In the genomic region with DNA sequence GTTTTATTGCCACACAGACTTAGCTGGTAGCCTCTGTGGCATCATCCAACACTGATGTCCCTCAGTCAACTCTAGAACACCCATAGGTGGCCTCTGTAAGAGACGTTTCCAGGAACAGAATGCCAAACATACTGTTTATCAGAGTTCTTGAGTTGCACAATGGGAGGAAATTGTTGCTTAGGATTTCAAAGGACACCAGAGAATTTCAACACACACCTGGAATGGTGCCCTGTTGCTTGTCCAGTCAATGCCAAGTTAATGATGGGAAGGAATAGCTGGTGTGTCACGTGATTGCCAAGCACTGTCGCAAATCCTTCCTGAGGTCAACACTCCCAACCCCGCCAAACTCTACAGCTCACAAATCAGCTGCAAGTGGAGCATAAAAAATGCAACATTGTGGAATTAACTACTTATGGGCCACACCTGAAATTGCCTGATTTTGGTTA, we compare ENCODE assay signal across 14 cellular contexts. TPM values are rescaled to one million over a fixed set of nuclear protein-coding genes. Genes with fewer than 3 reads are reported as not detected.
DNase-seq lines count a peak whose midpoint lies in the region; ATAC-seq and TF ChIP-seq lines count a peak whose summit lies in the region.
"Had no signal": no experiment of that assay in that cellular context is flagged by ENCODE, and none has a peak within 500 bp of the region (broad histone marks: within the 10 kb centered on the region; RNA-seq: fewer than 3 reads in every experiment).

No MANE protein-coding gene starts in this region.

- no peaks in the 10 kb centered on the region for H3K36me3 ChIP-seq in mammary epithelial cell (ENCODE audit: insufficient read depth, low read length)
- H3K36me3 ChIP-seq in vagina: no peaks in the 10 kb centered on the region

- H3K4me1 Mint-ChIP-seq in CD4-positive, alpha-beta T cell (ENCODE audit: low read depth): no peaks in the 10 kb centered on the region
- H3K4me1 Mint-ChIP-seq: stimulated activated effector memory CD8-positive, alpha-beta T cell treated with anti-CD3 and anti-CD28 coated beads, Interleukin-12 subunit alpha, Interleukin-12 subunit beta, amount 100 ng/mL, for 72 hours had no signal

- H3K9me3 Mint-ChIP-seq in CD4-positive, alpha-beta T cell: no peaks in the 10 kb centered on the region
- H3K9me3 Mint-ChIP-seq: stimulated activated effector memory CD8-positive, alpha-beta T cell treated with anti-CD3 and anti-CD28 coated beads, Interleukin-12 subunit alpha, Interleukin-12 subunit beta, amount 100 ng/mL, for 72 hours had no signal

- TF ChIP-seq CTCF in mammary epithelial cell (conservative IDR thresholded peaks at IDR 0.05 in 1 of 2, IDR thresholded peaks at IDR 0.05 in 1 of 2; ENCODE audit: extremely low read depth in 1 of 2, insufficient read depth in 1 of 2, low read depth in 1 of 2, low read length in 2 of 2) (no peak), vagina (IDR thresholded peaks at IDR 0.05) (no peak)
- no peak for TF ChIP-seq CTCF in CD4-positive, alpha-beta T cell (IDR thresholded peaks at IDR 0.05)

- no peak for TF ChIP-seq POLR2A in vagina (IDR thresholded peaks at IDR 0.05)

- peaks cover 14% of the 10 kb centered on the region for H3K27me3 Mint-ChIP-seq in CD4-positive, alpha-beta T cell

- H3K27me3 ChIP-seq in mammary epithelial cell (ENCODE audit: insufficient read depth, low read length) (no peaks in the 10 kb centered on the region), right cardiac atrium (ENCODE audit: control insufficient read depth, insufficient read depth) (no peaks in the 10 kb centered on the region), vagina (no peaks in the 10 kb centered on the region)
- no peaks in the 10 kb centered on the region for H3K27me3 ChIP-seq in CD4-positive, alpha-beta T cell (ENCODE audit: control insufficient read depth, insufficient read depth, low read length)

- in situ Hi-C loops in mammary epithelial cell (cut with MboI; ENCODE audit: low sequenced_read_pairs in 2 of 2): no loop called here

- POLR2A ChIA-PET in CD4-positive, alpha-beta T cell (lab: Charles Lee): no interaction called here

- H3K4me2 ChIP-seq in mammary epithelial cell (ENCODE audit: insufficient read depth, low read depth, low read length): no peak overlapping the region

- intact Hi-C loops in mammary epithelial cell (cut with micrococcal nuclease) (no loop called here), right cardiac atrium (cut with DNase I) (no loop called here), vagina (cut with DNase I) (no loop called here)
- intact Hi-C loops in CD4-positive, alpha-beta T cell (cut with DNase I, micrococcal nuclease): no loop called here

- DNase-seq in EL (peak; percentile 17), mammary epithelial cell (peak; percentile 33), right cardiac atrium (peak; percentile 65 to 72 (median 70)), skeletal muscle cell (ENCODE audit: low read depth) (peak; percentile 76), vagina (ENCODE audit: extremely low spot score in 2 of 2) (no peak)
- no peak for DNase-seq in activated naive CD4-positive, alpha-beta T cell treated with Interleukin-2 at 50 U/mL for 16 hours
- no peak for DNase-seq in CD4-positive, alpha-beta T cell
- DNase-seq: islet precursor cell, Kasumi-1 had no signal

- ATAC-seq in right cardiac atrium: peak; percentile 84 to 91
- no peak for ATAC-seq in GM18868 (IDR thresholded peaks at IDR 0.05; ENCODE audit: unreplicated experiment)
- ATAC-seq in CD4-positive, alpha-beta T cell (ENCODE audit: poor library complexity): no peak
- ATAC-seq: stimulated activated effector memory CD8-positive, alpha-beta T cell treated with anti-CD3 and anti-CD28 coated beads, Interleukin-12 subunit alpha, Interleukin-12 subunit beta, amount 100 ng/mL, for 72 hours had no signal

- H3K9ac ChIP-seq in mammary epithelial cell (ENCODE audit: insufficient read depth, low read length): no peak overlapping the region

- no peaks in the 10 kb centered on the region for H4K20me1 ChIP-seq in mammary epithelial cell (ENCODE audit: insufficient read depth, low read length)

- no peaks in the 10 kb centered on the region for H3K79me2 ChIP-seq in mammary epithelial cell (ENCODE audit: insufficient read depth, low read length)

- no peaks in the 10 kb centered on the region for H3K4me1 ChIP-seq in mammary epithelial cell (ENCODE audit: insufficient read depth, low read length)
- no peaks in the 10 kb centered on the region for H3K4me1 ChIP-seq in right cardiac atrium (ENCODE audit: control insufficient read depth, insufficient read depth, low read length)
- H3K4me1 ChIP-seq in vagina: no peaks in the 10 kb centered on the region

- H2AFZ ChIP-seq in mammary epithelial cell (ENCODE audit: low read depth, low read length): no peak overlapping the region

- 3% methylated on average over 4 of the region's 4 CpGs for WGBS in mammary epithelial cell (ENCODE audit: low coverage, missing lambda C conversion rate)
- 56% methylated on average over 4 of the region's 4 CpGs for WGBS in right cardiac atrium

- H3K4me3 Mint-ChIP-seq in CD4-positive, alpha-beta T cell: no peak overlapping the region
- H3K4me3 Mint-ChIP-seq: CD14-positive monocyte; stimulated activated effector memory CD8-positive, alpha-beta T cell treated with anti-CD3 and anti-CD28 coated beads, Interleukin-12 subunit alpha, Interleukin-12 subunit beta, amount 100 ng/mL, for 72 hours had no signal

- no peak overlapping the region for H3K27ac Mint-ChIP-seq in CD4-positive, alpha-beta T cell
- H3K27ac Mint-ChIP-seq: stimulated activated effector memory CD8-positive, alpha-beta T cell treated with anti-CD3 and anti-CD28 coated beads, Interleukin-12 subunit alpha, Interleukin-12 subunit beta, amount 100 ng/mL, for 72 hours had no signal

- dilution Hi-C loops in mammary epithelial cell (cut with HindIII; ENCODE audit: low sequenced_read_pairs): no loop called here

- H3K27ac ChIP-seq in mammary epithelial cell (ENCODE audit: insufficient read depth, low read depth, low read length) (no peak overlapping the region), right cardiac atrium (ENCODE audit: low read length) (peak overlapping the region; percentile 46), vagina (no peak overlapping the region)
- H3K27ac ChIP-seq in CD4-positive, alpha-beta T cell (ENCODE audit: low read depth, low read length): no peak overlapping the region

- H3K36me3 Mint-ChIP-seq in CD4-positive, alpha-beta T cell (ENCODE audit: low read depth): no peaks in the 10 kb centered on the region
- H3K36me3 Mint-ChIP-seq: CD14-positive monocyte; stimulated activated effector memory CD8-positive, alpha-beta T cell treated with anti-CD3 and anti-CD28 coated beads, Interleukin-12 subunit alpha, Interleukin-12 subunit beta, amount 100 ng/mL, for 72 hours had no signal

- H3K9me3 ChIP-seq in mammary epithelial cell (replicated peaks; ENCODE audit: insufficient read depth, low read length) (no peaks in the 10 kb centered on the region), right cardiac atrium (ENCODE audit: control insufficient read depth, low read length) (no peaks in the 10 kb centered on the region), vagina (no peaks in the 10 kb centered on the region)
- no peaks in the 10 kb centered on the region for H3K9me3 ChIP-seq in CD4-positive, alpha-beta T cell (ENCODE audit: control insufficient read depth, low read length)

- H3K4me3 ChIP-seq in mammary epithelial cell (replicated peaks in 1 of 3; ENCODE audit: insufficient read depth in 1 of 3, low read depth in 2 of 3, low read length in 3 of 3): no peak overlapping the region
- no peak overlapping the region for H3K4me3 ChIP-seq in right cardiac atrium (ENCODE audit: low read length)
- H3K4me3 ChIP-seq in skeletal muscle cell (ENCODE audit: low read depth, low read length): no peak overlapping the region
- no peak overlapping the region for H3K4me3 ChIP-seq in vagina
- H3K4me3 ChIP-seq: skin epidermis had no signal

- BruUV-seq in mammary epithelial cell (replicated peaks; lab: Mats Ljungman, UMichigan): no TSS peak

- CTCF ChIA-PET in mammary epithelial cell (lab: Charles Lee; ENCODE audit: low non-redundant PET): interaction anchor here (0.6 kb wide), 1 partner anchor 556 kb away, joined by 3 read pairs; no protein-coding TSS in a partner anchor
- CTCF ChIA-PET in CD4-positive, alpha-beta T cell (lab: Charles Lee): no interaction called here

RNA-seq across cellular contexts. Expression of a gene that starts 28.6 kb away (rescaled TPM):
- total RNA-seq in mammary epithelial cell (10 to 100 TPM; 32.1 to 39.5 TPM), right cardiac atrium (10 to 100 TPM; 20.7 to 27.8 (median 23.3) TPM), vagina (106 TPM)
- polyA plus RNA-seq in mammary epithelial cell (44.4 TPM), right cardiac atrium (43.7 TPM)
- polyA minus RNA-seq in mammary epithelial cell: 14.7 TPM
- total RNA-seq in CD4-positive, alpha-beta T cell: 1 to 10 TPM; 3.9 to 6.0 TPM

RNA-seq across cellular contexts. Expression of a gene that starts 37.8 kb away (rescaled TPM):
- not detected for total RNA-seq in mammary epithelial cell
- polyA plus RNA-seq in mammary epithelial cell: not detected
- not detected for polyA minus RNA-seq in mammary epithelial cell
- total RNA-seq in right cardiac atrium: under 1 TPM in 1 of 4 donors, not detected in 3; 0.67 TPM
- 0.18 TPM for polyA plus RNA-seq in right cardiac atrium
- not detected for total RNA-seq in vagina
- not detected for total RNA-seq in CD4-positive, alpha-beta T cell
- total RNA-seq: T-helper 2 cell treated with Interferon-gamma antibody and Interleukin-4, amounts not matched to agents 100 ng/mL and 5 ng/mL, for 36 hours had no signal
- polyA plus RNA-seq: CD14-positive monocyte had no signal

RNA-seq across cellular contexts. Expression of a gene that starts 50.0 kb away (rescaled TPM):
- total RNA-seq in mammary epithelial cell: not detected
- not detected for polyA plus RNA-seq in mammary epithelial cell
- not detected for polyA minus RNA-seq in mammary epithelial cell
- under 1 TPM in 2 of 4 donors, not detected in 2; 0.50 to 0.54 TPM for total RNA-seq in right cardiac atrium
- polyA plus RNA-seq in right cardiac atrium: 0.11 TPM
- total RNA-seq in vagina: not detected
- under 1 TPM; 0.28 to 0.52 TPM for total RNA-seq in CD4-positive, alpha-beta T cell
- total RNA-seq: T-helper 2 cell treated with Interferon-gamma antibody and Interleukin-4, amounts not matched to agents 100 ng/mL and 5 ng/mL, for 36 hours had no signal

Comparison
In these comparisons a context has a peak if more than half of its experiments do, and no peak if none do; other contexts are left out.
1. DNase-seq: peak in EL (single experiment), mammary epithelial cell (single experiment), right cardiac atrium (3 of 3) and skeletal muscle cell (single experiment); none in activated naive CD4-positive, alpha-beta T cell treated with Interleukin-2 at 50 U/mL for 16 hours (single experiment), vagina (0 of 2) and CD4-positive, alpha-beta T cell (0 of 10).
2. ATAC-seq: peak in right cardiac atrium (2 of 2); none in GM18868 (single experiment) and CD4-positive, alpha-beta T cell (single experiment).